Comparison of ENCODE assay signal across 24 cellular contexts in the genomic region with DNA sequence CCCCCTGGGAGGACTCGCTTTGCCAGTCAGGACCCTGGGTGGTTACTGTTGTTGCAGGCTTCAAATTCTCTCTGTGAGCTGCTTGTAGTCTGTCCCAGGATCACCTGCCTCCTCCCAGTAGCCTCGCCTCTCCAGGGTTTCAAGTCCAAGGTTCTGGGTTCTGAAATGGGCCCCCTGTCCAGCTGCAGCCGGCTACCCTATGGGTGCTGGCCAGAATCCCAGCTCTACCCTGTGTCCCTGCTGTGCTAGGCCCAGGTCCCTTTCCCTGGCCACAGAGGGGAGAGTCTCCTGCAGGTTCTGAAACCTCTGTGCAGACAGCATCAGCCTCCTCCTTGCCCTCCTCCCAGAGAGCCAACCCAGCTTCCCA. TPM values are rescaled to one million over a fixed set of nuclear protein-coding genes. Genes with fewer than 3 reads are reported as not detected.
DNase-seq lines count a peak whose midpoint lies in the region; ATAC-seq and TF ChIP-seq lines count a peak whose summit lies in the region.
"Had no signal": no experiment of that assay in that cellular context is flagged by ENCODE, and none has a peak within 500 bp of the region (broad histone marks: within the 10 kb centered on the region; RNA-seq: fewer than 3 reads in every experiment).

No MANE protein-coding gene starts in this region.

- no peak for TF ChIP-seq CTCF in uterus (IDR thresholded peaks at IDR 0.05)

- intact Hi-C loops in activated CD4-positive, alpha-beta memory T cell treated with anti-CD3 and anti-CD28 coated beads for 36 hours (cut with micrococcal nuclease), result no loop called here
- intact Hi-C loops in naive thymus-derived CD4-positive, alpha-beta T cell (cut with micrococcal nuclease), result no loop called here
- intact Hi-C loops in uterus (cut with DNase I; ENCODE audit: low total_unique reads), result no loop called here

- peaks cover 5% of the 10 kb centered on the region for H3K36me3 Mint-ChIP-seq in activated naive CD8-positive, alpha-beta T cell treated with anti-CD3 and anti-CD28 coated beads, Interleukin-2, amount 10 ng/mL, durations not matched to agents 7 days and 5 days
- H3K36me3 Mint-ChIP-seq in activated naive CD8-positive, alpha-beta T cell treated with anti-CD3 and anti-CD28 coated beads, Interleukin-2, amount 50 U/mL, for 24 hours (ENCODE audit: low read depth), result peaks cover 6% of the 10 kb centered on the region
- peaks cover 22% of the 10 kb centered on the region for H3K36me3 Mint-ChIP-seq in activated CD4-positive, alpha-beta memory T cell treated with anti-CD3 and anti-CD28 coated beads for 36 hours
- H3K36me3 Mint-ChIP-seq in naive thymus-derived CD4-positive, alpha-beta T cell, result peaks cover 4 to 17% (median 6%) of the 10 kb centered on the region in 5 donors

- DNase-seq in activated naive CD8-positive, alpha-beta T cell treated with anti-CD3 and anti-CD28 coated beads, Interleukin-2, amount 10 ng/mL, durations not matched to agents 7 days and 5 days, result no peak
- DNase-seq in activated naive CD8-positive, alpha-beta T cell treated with anti-CD3 and anti-CD28 coated beads, Interleukin-2, amount 50 U/mL, for 24 hours, result no peak
- no peak for DNase-seq in activated CD4-positive, alpha-beta memory T cell treated with anti-CD3 and anti-CD28 coated beads for 36 hours
- DNase-seq in naive thymus-derived CD4-positive, alpha-beta T cell, result no peak
- DNase-seq in uterus (no peak), SIG-M5 (lab: John Stamatoyannopoulos, UW) (no peak)
- DNase-seq: amniotic stem cell; endodermal cell; mesenchymal stem cell; NCI-H1417 treated with DMSO at 0.1 percent for 48 hours; NCI-H2227 treated with DMSO at 0.1 percent for 48 hours; NCI-H526; PC-3; stimulated activated CD8-positive, alpha-beta memory T cell treated with anti-CD3 and anti-CD28 coated beads, Interleukin-4, amount 100 ng/mL, for 48 hours had no signal

- no peak for TF ChIP-seq POLR2A in uterus (IDR thresholded peaks at IDR 0.05)

- H3K9me3 Mint-ChIP-seq in activated naive CD8-positive, alpha-beta T cell treated with anti-CD3 and anti-CD28 coated beads, Interleukin-2, amount 10 ng/mL, durations not matched to agents 7 days and 5 days, result no peaks in the 10 kb centered on the region
- no peaks in the 10 kb centered on the region for H3K9me3 Mint-ChIP-seq in activated naive CD8-positive, alpha-beta T cell treated with anti-CD3 and anti-CD28 coated beads, Interleukin-2, amount 50 U/mL, for 24 hours
- no peaks in the 10 kb centered on the region for H3K9me3 Mint-ChIP-seq in activated CD4-positive, alpha-beta memory T cell treated with anti-CD3 and anti-CD28 coated beads for 36 hours
- H3K9me3 Mint-ChIP-seq in naive thymus-derived CD4-positive, alpha-beta T cell, result no peaks in the 10 kb centered on the region
- H3K9me3 Mint-ChIP-seq: activated T-helper 1 cell treated with anti-CD3 and anti-CD28 coated beads, Interleukin-12 subunit alpha, Interleukin-12 subunit beta, Interleukin-2, Interleukin-4 antibody, amounts not matched to agents 30 ng/mL and 10 ng/mL and 1 ng/mL, durations not matched to agents 14 hours and 24 hours and 36 hours; endodermal cell; T-helper 1 cell treated with Interleukin-12 subunit alpha and Interleukin-12 subunit beta and Interleukin-4 antibody, amounts not matched to agents 30 μg/mL and 1 μg/mL, for 36 hours had no signal

- CTCF ChIA-PET in activated CD4-positive, alpha-beta memory T cell treated with anti-CD3 and anti-CD28 coated beads for 36 hours (lab: Charles Lee), result interaction anchor here (1.0 to 2.7 kb wide), 5 partner anchors 8 to 69 kb away, joined by 3 to 11 read pairs (median 7); a partner anchor contains a TSS
- CTCF ChIA-PET in naive thymus-derived CD4-positive, alpha-beta T cell (lab: Charles Lee), result interaction anchor here (0.8 to 1.0 kb wide), 2 partner anchors 42 to 69 kb away, joined by 3 to 4 read pairs; no protein-coding TSS in a partner anchor

- H3K4me1 ChIP-seq in naive thymus-derived CD4-positive, alpha-beta T cell (ENCODE audit: control insufficient read depth in 2 of 2, insufficient read depth in 2 of 2, low read length in 2 of 2), result peaks cover 10 to 15% of the 10 kb centered on the region in 2 donors
- H3K4me1 ChIP-seq in uterus, result peaks cover 0 to 5% of the 10 kb centered on the region in 2 donors

- H3K36me3 ChIP-seq in naive thymus-derived CD4-positive, alpha-beta T cell (ENCODE audit: control insufficient read depth in 2 of 3, insufficient read depth in 3 of 3, low read length in 3 of 3), result peaks cover 0 to 89% (median 3%) of the 10 kb centered on the region in 3 experiments
- no peaks in the 10 kb centered on the region for H3K36me3 ChIP-seq in uterus

- ATAC-seq in activated naive CD8-positive, alpha-beta T cell treated with anti-CD3 and anti-CD28 coated beads, Interleukin-2, amount 10 ng/mL, durations not matched to agents 7 days and 5 days (ENCODE audit: low read depth), result no peak
- no peak for ATAC-seq in activated naive CD8-positive, alpha-beta T cell treated with anti-CD3 and anti-CD28 coated beads, Interleukin-2, amount 50 U/mL, for 24 hours
- ATAC-seq in naive thymus-derived CD4-positive, alpha-beta T cell, result no peak
- ATAC-seq in GM18520 (IDR thresholded peaks at IDR 0.05; ENCODE audit: unreplicated experiment), result no peak
- ATAC-seq in SK-N-SH treated with all-trans-retinoic acid at 6 μM for 48 hours, result no peak
- ATAC-seq: HCT116, PC-3, right cardiac atrium had no signal

- H3K27ac Mint-ChIP-seq in activated naive CD8-positive, alpha-beta T cell treated with anti-CD3 and anti-CD28 coated beads, Interleukin-2, amount 10 ng/mL, durations not matched to agents 7 days and 5 days, result peak overlapping the region; percentile 70
- no peak overlapping the region for H3K27ac Mint-ChIP-seq in activated naive CD8-positive, alpha-beta T cell treated with anti-CD3 and anti-CD28 coated beads, Interleukin-2, amount 50 U/mL, for 24 hours
- peak overlapping the region; percentile 51 for H3K27ac Mint-ChIP-seq in activated CD4-positive, alpha-beta memory T cell treated with anti-CD3 and anti-CD28 coated beads for 36 hours
- peak overlapping the region in 3 of 9 donors; percentile 9 to 62 (median 12) for H3K27ac Mint-ChIP-seq in naive thymus-derived CD4-positive, alpha-beta T cell
- H3K27ac Mint-ChIP-seq: endodermal cell had no signal

- POLR2A ChIA-PET in activated naive CD8-positive, alpha-beta T cell treated with anti-CD3 and anti-CD28 coated beads, Interleukin-2, amount 10 ng/mL, durations not matched to agents 7 days and 5 days (lab: Charles Lee), result interaction anchor here (0.6 to 11.0 kb wide), 15 partner anchors 10 to 69 kb away, joined by 3 to 121 read pairs (median 5); a partner anchor contains a TSS
- POLR2A ChIA-PET in activated CD4-positive, alpha-beta memory T cell treated with anti-CD3 and anti-CD28 coated beads for 36 hours (lab: Charles Lee), result interaction anchor here (1.1 to 2.0 kb wide), 5 partner anchors 14 to 47 kb away, joined by 3 to 11 read pairs (median 4); a partner anchor contains a TSS
- POLR2A ChIA-PET in naive thymus-derived CD4-positive, alpha-beta T cell (lab: Charles Lee), result interaction anchor here (0.8 to 8.6 kb wide), 12 partner anchors 17 to 73 kb away, joined by 3 to 77 read pairs (median 4); a partner anchor contains a TSS

- no peak overlapping the region for H3K4me3 Mint-ChIP-seq in activated naive CD8-positive, alpha-beta T cell treated with anti-CD3 and anti-CD28 coated beads, Interleukin-2, amount 10 ng/mL, durations not matched to agents 7 days and 5 days
- H3K4me3 Mint-ChIP-seq in activated naive CD8-positive, alpha-beta T cell treated with anti-CD3 and anti-CD28 coated beads, Interleukin-2, amount 50 U/mL, for 24 hours, result no peak overlapping the region
- no peak overlapping the region for H3K4me3 Mint-ChIP-seq in activated CD4-positive, alpha-beta memory T cell treated with anti-CD3 and anti-CD28 coated beads for 36 hours
- H3K4me3 Mint-ChIP-seq in naive thymus-derived CD4-positive, alpha-beta T cell, result peak overlapping the region in 1 of 10 donors; percentile 62
- H3K4me3 Mint-ChIP-seq: activated T-helper 1 cell treated with anti-CD3 and anti-CD28 coated beads, Interleukin-12 subunit alpha, Interleukin-12 subunit beta, Interleukin-2, Interleukin-4 antibody, amounts not matched to agents 30 ng/mL and 10 ng/mL and 1 ng/mL, durations not matched to agents 14 hours and 24 hours and 36 hours; endodermal cell; T-helper 1 cell treated with Interleukin-12 subunit alpha and Interleukin-12 subunit beta and Interleukin-4 antibody, amounts not matched to agents 30 μg/mL and 1 μg/mL, for 36 hours had no signal

- no peaks in the 10 kb centered on the region for H3K27me3 Mint-ChIP-seq in activated naive CD8-positive, alpha-beta T cell treated with anti-CD3 and anti-CD28 coated beads, Interleukin-2, amount 10 ng/mL, durations not matched to agents 7 days and 5 days
- H3K27me3 Mint-ChIP-seq in activated naive CD8-positive, alpha-beta T cell treated with anti-CD3 and anti-CD28 coated beads, Interleukin-2, amount 50 U/mL, for 24 hours, result no peaks in the 10 kb centered on the region
- no peaks in the 10 kb centered on the region for H3K27me3 Mint-ChIP-seq in activated CD4-positive, alpha-beta memory T cell treated with anti-CD3 and anti-CD28 coated beads for 36 hours
- H3K27me3 Mint-ChIP-seq in naive thymus-derived CD4-positive, alpha-beta T cell, result no peaks in the 10 kb centered on the region

- peaks cover 17% of the 10 kb centered on the region for H3K4me1 Mint-ChIP-seq in activated naive CD8-positive, alpha-beta T cell treated with anti-CD3 and anti-CD28 coated beads, Interleukin-2, amount 10 ng/mL, durations not matched to agents 7 days and 5 days
- H3K4me1 Mint-ChIP-seq in activated naive CD8-positive, alpha-beta T cell treated with anti-CD3 and anti-CD28 coated beads, Interleukin-2, amount 50 U/mL, for 24 hours, result peaks cover 16% of the 10 kb centered on the region
- peaks cover 23% of the 10 kb centered on the region for H3K4me1 Mint-ChIP-seq in activated CD4-positive, alpha-beta memory T cell treated with anti-CD3 and anti-CD28 coated beads for 36 hours (ENCODE audit: low read depth)
- H3K4me1 Mint-ChIP-seq in naive thymus-derived CD4-positive, alpha-beta T cell, result peaks cover 17 to 25% (median 18%) of the 10 kb centered on the region in 7 donors
- H3K4me1 Mint-ChIP-seq: endodermal cell had no signal

- no peaks in the 10 kb centered on the region for H3K9me3 ChIP-seq in naive thymus-derived CD4-positive, alpha-beta T cell (ENCODE audit: control insufficient read depth in 2 of 3, low read length in 3 of 3)
- H3K9me3 ChIP-seq in uterus, result no peaks in the 10 kb centered on the region
- H3K9me3 ChIP-seq: BE2C, left lung, SK-N-SH, tibial nerve had no signal

- H3K27ac ChIP-seq in naive thymus-derived CD4-positive, alpha-beta T cell (ENCODE audit: low read depth, low read length), result peak overlapping the region; percentile 67
- peak overlapping the region; percentile 29 to 35 for H3K27ac ChIP-seq in uterus
- H3K27ac ChIP-seq: left lung had no signal

- no peaks in the 10 kb centered on the region for H3K27me3 ChIP-seq in naive thymus-derived CD4-positive, alpha-beta T cell (ENCODE audit: control insufficient read depth in 2 of 2, insufficient read depth in 2 of 2, low read length in 2 of 2)
- H3K27me3 ChIP-seq in uterus, result no peaks in the 10 kb centered on the region
- H3K27me3 ChIP-seq: BE2C, left lung, tibial nerve had no signal

- no peak overlapping the region for H3K4me3 ChIP-seq in naive thymus-derived CD4-positive, alpha-beta T cell (ENCODE audit: low read length)
- no peak overlapping the region for H3K4me3 ChIP-seq in uterus
- H3K4me3 ChIP-seq: left lung, tibial nerve had no signal

RNA-seq across cellular contexts. Expression of a gene that starts 21.4 kb away (rescaled TPM):
- total RNA-seq in activated naive CD8-positive, alpha-beta T cell treated with anti-CD3 and anti-CD28 coated beads, Interleukin-2, amount 10 ng/mL, durations not matched to agents 7 days and 5 days, result 100 to 1,000 TPM; 221 to 222 TPM
- total RNA-seq in activated CD4-positive, alpha-beta memory T cell treated with anti-CD3 and anti-CD28 coated beads for 36 hours, result 100 to 1,000 TPM; 135 to 139 TPM
- total RNA-seq in naive thymus-derived CD4-positive, alpha-beta T cell, result 100 to 1,000 TPM; 145 to 201 (median 152) TPM
- 10 to 100 TPM; 44.5 to 83.3 TPM for polyA plus RNA-seq in naive thymus-derived CD4-positive, alpha-beta T cell
- 10 to 100 TPM in 2 of 4 donors, 1 to 10 TPM in 2; 1.2 to 32.7 (median 11.8) TPM for total RNA-seq in uterus

RNA-seq across cellular contexts. Expression of a gene that starts 32.4 kb away (rescaled TPM):
- total RNA-seq in activated naive CD8-positive, alpha-beta T cell treated with anti-CD3 and anti-CD28 coated beads, Interleukin-2, amount 10 ng/mL, durations not matched to agents 7 days and 5 days, result 100 to 1,000 TPM; 107 TPM
- 10 to 100 TPM; 79.1 to 80.6 TPM for total RNA-seq in activated CD4-positive, alpha-beta memory T cell treated with anti-CD3 and anti-CD28 coated beads for 36 hours
- total RNA-seq in naive thymus-derived CD4-positive, alpha-beta T cell, result 100 to 1,000 TPM in 3 of 5 experiments, 10 to 100 TPM in 2; 87.7 to 159 (median 112) TPM
- polyA plus RNA-seq in naive thymus-derived CD4-positive, alpha-beta T cell, result 10 to 100 TPM; 84.8 to 99.4 TPM
- total RNA-seq in uterus, result 100 to 1,000 TPM in 1 of 4 donors, 10 to 100 TPM in 3; 19.7 to 115 (median 34.5) TPM

RNA-seq across cellular contexts. Expression of a gene that starts 38.2 kb away (rescaled TPM):
- 10 to 100 TPM; 37.4 to 39.8 TPM for total RNA-seq in activated naive CD8-positive, alpha-beta T cell treated with anti-CD3 and anti-CD28 coated beads, Interleukin-2, amount 10 ng/mL, durations not matched to agents 7 days and 5 days
- 10 to 100 TPM; 21.8 to 24.7 TPM for total RNA-seq in activated CD4-positive, alpha-beta memory T cell treated with anti-CD3 and anti-CD28 coated beads for 36 hours
- 10 to 100 TPM; 32.0 to 49.8 (median 41.0) TPM for total RNA-seq in naive thymus-derived CD4-positive, alpha-beta T cell
- 10 to 100 TPM; 21.5 to 22.1 TPM for polyA plus RNA-seq in naive thymus-derived CD4-positive, alpha-beta T cell
- 10 to 100 TPM in 3 of 4 donors, 1 to 10 TPM in 1; 6.9 to 69.7 (median 45.5) TPM for total RNA-seq in uterus

RNA-seq across cellular contexts. Expression of a gene that starts 55.6 kb away (rescaled TPM):
- 10 to 100 TPM; 23.2 to 27.9 TPM for total RNA-seq in activated naive CD8-positive, alpha-beta T cell treated with anti-CD3 and anti-CD28 coated beads, Interleukin-2, amount 10 ng/mL, durations not matched to agents 7 days and 5 days
- 10 to 100 TPM; 18.5 to 19.5 TPM for total RNA-seq in activated CD4-positive, alpha-beta memory T cell treated with anti-CD3 and anti-CD28 coated beads for 36 hours
- total RNA-seq in naive thymus-derived CD4-positive, alpha-beta T cell, result 10 to 100 TPM in 1 of 5 experiments, 1 to 10 TPM in 4; 2.5 to 25.6 (median 8.7) TPM
- polyA plus RNA-seq in naive thymus-derived CD4-positive, alpha-beta T cell, result 1 to 10 TPM; 6.3 to 7.7 TPM
- 10 to 100 TPM in 3 of 4 donors, 1 to 10 TPM in 1; 6.8 to 70.1 (median 19.0) TPM for total RNA-seq in uterus

RNA-seq across cellular contexts. Expression of a gene that starts 57.8 kb away (rescaled TPM):
- total RNA-seq in activated naive CD8-positive, alpha-beta T cell treated with anti-CD3 and anti-CD28 coated beads, Interleukin-2, amount 10 ng/mL, durations not matched to agents 7 days and 5 days, result 10 to 100 TPM; 50.4 to 53.0 TPM
- total RNA-seq in activated CD4-positive, alpha-beta memory T cell treated with anti-CD3 and anti-CD28 coated beads for 36 hours, result 10 to 100 TPM; 69.3 to 69.7 TPM
- 10 to 100 TPM in 4 of 5 experiments, 1 to 10 TPM in 1; 9.9 to 42.9 (median 22.1) TPM for total RNA-seq in naive thymus-derived CD4-positive, alpha-beta T cell
- 10 to 100 TPM; 12.8 to 18.9 TPM for polyA plus RNA-seq in naive thymus-derived CD4-positive, alpha-beta T cell
- 10 to 100 TPM in 3 of 4 donors, not detected in 1; 19.4 to 37.1 (median 35.6) TPM for total RNA-seq in uterus

Comparison
In these comparisons a context has a peak if more than half of its experiments do, and no peak if none do; other contexts are left out.
1. RNA of a gene that starts 21.4 kb away (total RNA-seq): 221 to 222 TPM in activated naive CD8-positive, alpha-beta T cell treated with anti-CD3 and anti-CD28 coated beads, Interleukin-2, amount 10 ng/mL, durations not matched to agents 7 days and 5 days, 145 to 201 TPM in naive thymus-derived CD4-positive, alpha-beta T cell and 135 to 139 TPM in activated CD4-positive, alpha-beta memory T cell treated with anti-CD3 and anti-CD28 coated beads for 36 hours; 1.2 to 32.7 TPM in uterus; every median in the first group is over 4 times any median in the second.